Comparison of ENCODE assay signal across 21 cellular contexts in the genomic region with DNA sequence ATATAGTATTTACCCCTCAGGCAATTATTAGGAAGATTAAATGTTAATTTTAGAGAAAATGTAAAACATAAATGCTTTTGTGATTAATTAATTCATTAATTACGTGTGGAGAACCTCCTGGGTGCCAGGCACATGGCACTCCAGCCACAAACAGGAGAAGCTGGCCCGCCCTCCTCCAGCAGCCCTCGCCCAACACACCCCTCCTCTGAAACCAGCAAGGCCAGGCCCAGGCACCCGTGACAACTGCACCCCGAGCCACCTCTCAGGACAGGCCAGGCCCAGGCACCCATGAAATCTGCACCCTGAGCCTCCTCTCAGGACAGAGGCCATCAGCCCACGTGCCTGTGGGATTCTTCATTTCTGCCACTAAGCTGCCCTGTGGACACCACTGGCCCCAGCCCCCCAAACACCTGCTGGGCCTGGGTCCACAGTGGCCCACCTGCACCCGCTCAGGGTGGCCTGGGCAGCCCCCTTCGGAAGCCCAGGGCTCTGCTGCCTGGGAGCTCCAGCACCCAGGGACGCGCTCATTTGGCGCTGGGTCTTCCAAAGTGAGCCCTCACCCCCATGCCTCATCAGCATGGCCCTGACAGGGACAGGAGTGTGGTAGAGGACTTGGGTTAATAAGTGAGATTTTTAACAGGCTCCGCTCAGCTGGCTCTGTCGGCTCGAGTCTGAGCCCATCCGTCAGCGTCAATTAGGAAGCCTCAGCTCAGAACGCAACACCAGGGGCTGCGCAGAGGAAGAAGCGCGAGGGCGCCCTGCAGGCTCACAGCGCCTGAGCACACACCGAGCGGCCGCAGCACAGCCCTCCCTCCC.
DNase-seq lines count a peak whose midpoint lies in the region; ATAC-seq lines count a peak whose summit lies in the region.
"Had no signal": no experiment of that assay in that cellular context is flagged by ENCODE, and none has a peak within 500 bp of the region (broad histone marks: within the 10 kb centered on the region; RNA-seq: fewer than 3 reads in every experiment).

No MANE protein-coding gene starts in this region.

- DNase-seq in NCI-H2227 (lab: John Stamatoyannopoulos, UW; ENCODE audit: unreplicated experiment) = peak; percentile 19
- no peak for DNase-seq in NCI-H2227 treated with DMSO at 0.1 percent for 48 hours (lab: John Stamatoyannopoulos, UW)
- peak; percentile 62 for DNase-seq in left kidney (ENCODE audit: low read depth, low spot score)
- DNase-seq in posterior vena cava (ENCODE audit: low spot score) = peak; percentile 78
- DNase-seq in MG63 = no peak
- no peak for DNase-seq in SHP77 (lab: John Stamatoyannopoulos, UW)
- DNase-seq: Caco-2; CD8-positive, alpha-beta T cell; GDM1; Karpas-422; MV-4-11; NCI-H1105; NCI-H1436 treated with DMSO at 0.1 percent for 48 hours; NCI-H187 treated with DMSO at 0.1 percent for 48 hours; NCI-H2107; NCI-H446 treated with DMSO at 0.1 percent for 48 hours; PC-9 had no signal

- H3K27me3 ChIP-seq in MG63 = no peaks in the 10 kb centered on the region
- H3K27me3 ChIP-seq: SJSA1 had no signal

- H3K9me3 ChIP-seq in MG63 = no peaks in the 10 kb centered on the region

- intact Hi-C loops in posterior vena cava (cut with DNase I) = no loop called here

- no peak for ATAC-seq in GM19035 (IDR thresholded peaks at IDR 0.05; ENCODE audit: unreplicated experiment)
- ATAC-seq: CD8-positive, alpha-beta T cell; GM12878; Right ventricle myocardium inferior had no signal

- H3K36me3 ChIP-seq in MG63 = no peaks in the 10 kb centered on the region
- H3K36me3 ChIP-seq: SJSA1 had no signal

- no peak overlapping the region for H3K4me3 ChIP-seq in MG63
- H3K4me3 ChIP-seq: GM12878, PC-9, SJSA1 had no signal

Comparison
In these comparisons a context has a peak if more than half of its experiments do, and no peak if none do; other contexts are left out.
1. DNase-seq: peak in NCI-H2227 (single experiment), left kidney (single experiment) and posterior vena cava (single experiment); none in NCI-H2227 treated with DMSO at 0.1 percent for 48 hours (single experiment), MG63 (single experiment) and SHP77 (0 of 2).